Comparison of ENCODE assay signal across 1 cellular context in genomic region chr1:1577367-1578011, GRCh38.
A peak's percentile ranks its signal among the peaks of the same experiment; 100 is the strongest.
TF ChIP-seq lines count a peak whose summit lies in the region.

No MANE protein-coding gene starts in this region.

TF ChIP-seq in HepG2, 621 proteins besides CTCF, POLR2A, EP300 and RAD21 (continues in another document):
- TF ChIP-seq ARNT2 (CRISPR knock-in tag; IDR thresholded peaks at IDR 0.05; ENCODE audit: low read depth) (no peak), KLF6 (CRISPR knock-in tag; IDR thresholded peaks at IDR 0.05) (no peak), ZNF672 (CRISPR knock-in tag; IDR thresholded peaks at IDR 0.05) (no peak), CBX2 (IDR thresholded peaks at IDR 0.05; ENCODE audit: low read depth, low read length) (no peak), CBX2 (CRISPR knock-in tag; IDR thresholded peaks at IDR 0.05; ENCODE audit: low read depth) (no peak), FOXK1 (CRISPR knock-in tag; IDR thresholded peaks at IDR 0.05; ENCODE audit: borderline replicate concordance, low read depth) (no peak), HOXA9 (CRISPR knock-in tag; IDR thresholded peaks at IDR 0.05; ENCODE audit: borderline replicate concordance) (peak; percentile 77; the same call in 1 of the 2 replicates), HOXA7 (CRISPR knock-in tag; IDR thresholded peaks at IDR 0.05) (no peak), ZBTB49 (CRISPR knock-in tag; IDR thresholded peaks at IDR 0.05; ENCODE audit: borderline replicate concordance) (no peak), PAF1 (CRISPR knock-in tag; IDR thresholded peaks at IDR 0.05) (no peak), ZNF780A (CRISPR knock-in tag; IDR thresholded peaks at IDR 0.05) (no peak), AGO1 (IDR thresholded peaks at IDR 0.05; ENCODE audit: low read depth, low read length, poor library complexity, severe bottlenecking) (no peak), KAT2B (IDR thresholded peaks at IDR 0.05; ENCODE audit: borderline replicate concordance, low read depth, low read length) (no peak), CSRNP1 (CRISPR knock-in tag; IDR thresholded peaks at IDR 0.05) (no peak), ZNF703 (CRISPR knock-in tag; IDR thresholded peaks at IDR 0.05; ENCODE audit: borderline replicate concordance) (no peak), ZNF619 (CRISPR knock-in tag; IDR thresholded peaks at IDR 0.05) (no peak), ZNF761 (CRISPR knock-in tag; conservative IDR thresholded peaks at IDR 0.05) (no peak), POLR2G (IDR thresholded peaks at IDR 0.05; ENCODE audit: low read depth, low read length) (no peak), ZNF275 (CRISPR knock-in tag; IDR thresholded peaks at IDR 0.05; ENCODE audit: borderline replicate concordance) (no peak), USF2 (IDR thresholded peaks at IDR 0.05; ENCODE audit: low read depth, low read length) (no peak), USF2 (CRISPR knock-in tag; IDR thresholded peaks at IDR 0.05; ENCODE audit: borderline replicate concordance) (no peak), RARA (CRISPR knock-in tag; IDR thresholded peaks at IDR 0.05) (0 out of 2 replicates have a peak, but pooled peaks have one; percentile 12), ZNF512 (CRISPR knock-in tag; IDR thresholded peaks at IDR 0.05) (no peak), ZNF841 (CRISPR knock-in tag; IDR thresholded peaks at IDR 0.05; ENCODE audit: borderline replicate concordance) (no peak), UBTF (CRISPR knock-in tag; IDR thresholded peaks at IDR 0.05) (peak; percentile 68), ZNF296 (CRISPR knock-in tag; conservative IDR thresholded peaks at IDR 0.05) (no peak), ZNF451 (CRISPR knock-in tag; IDR thresholded peaks at IDR 0.05) (0 out of 2 replicates have a peak, but pooled peaks have one; percentile 33), THRA (CRISPR knock-in tag; IDR thresholded peaks at IDR 0.05; ENCODE audit: borderline replicate concordance) (no peak), ZNF143 (CRISPR knock-in tag; IDR thresholded peaks at IDR 0.05) (no peak), HNRNPL (IDR thresholded peaks at IDR 0.05; ENCODE audit: low read depth, low read length) (peak; percentile 74; the same call in 1 of the 2 replicates), MIXL1 (CRISPR knock-in tag; IDR thresholded peaks at IDR 0.05) (no peak), KIAA2018 (CRISPR knock-in tag; IDR thresholded peaks at IDR 0.05; ENCODE audit: borderline replicate concordance) (no peak), BHLHE40 (IDR thresholded peaks at IDR 0.05; ENCODE audit: low read length) (no peak)
